ENCODE assay signal across 8 cellular contexts in genomic region chr7:139016931-139017511, GRCh38. TPM values are rescaled to one million over a fixed set of nuclear protein-coding genes. Genes with fewer than 3 reads are reported as not detected.
A peak's percentile ranks its signal among the peaks of the same experiment; 100 is the strongest.
DNase-seq lines count a peak whose midpoint lies in the region; ATAC-seq lines count a peak whose summit lies in the region.

No MANE protein-coding gene starts in this region.

- peaks cover 6% of the 10 kb centered on the region for H3K27me3 ChIP-seq in CD4-positive, CD25-positive, alpha-beta regulatory T cell (ENCODE audit: control insufficient read depth, insufficient read depth, low read length)

- no peaks in the 10 kb centered on the region for H3K9me3 Mint-ChIP-seq in CD4-positive, CD25-positive, alpha-beta regulatory T cell
- H3K9me3 Mint-ChIP-seq in activated CD4-positive, alpha-beta T cell treated with anti-CD3 and anti-CD28 coated beads, Interleukin-2, amount 10 ng/mL, durations not matched to agents 7 days and 5 days = no peaks in the 10 kb centered on the region

- H3K27ac ChIP-seq in CD4-positive, CD25-positive, alpha-beta regulatory T cell (ENCODE audit: insufficient read depth, low read length, poor library complexity, severe bottlenecking) = no peak overlapping the region

- POLR2A ChIA-PET in activated CD4-positive, alpha-beta T cell treated with anti-CD3 and anti-CD28 coated beads, Interleukin-2, amount 10 ng/mL, durations not matched to agents 7 days and 5 days (lab: Charles Lee) = no interaction called here

- no peak overlapping the region for H3K4me3 ChIP-seq in CD4-positive, CD25-positive, alpha-beta regulatory T cell (ENCODE audit: low read depth, low read length)

- no peaks in the 10 kb centered on the region for H3K27me3 Mint-ChIP-seq in CD4-positive, CD25-positive, alpha-beta regulatory T cell
- peaks cover 18% of the 10 kb centered on the region for H3K27me3 Mint-ChIP-seq in activated CD4-positive, alpha-beta T cell treated with anti-CD3 and anti-CD28 coated beads, Interleukin-2, amount 10 ng/mL, durations not matched to agents 7 days and 5 days

- peak; percentile 61 to 70 for ATAC-seq in CD4-positive, CD25-positive, alpha-beta regulatory T cell (ENCODE audit: low read depth in 2 of 2)
- ATAC-seq in HG03442 (IDR thresholded peaks at IDR 0.05; ENCODE audit: unreplicated experiment) = peak; percentile 93

- H3K9me3 ChIP-seq in CD4-positive, CD25-positive, alpha-beta regulatory T cell (ENCODE audit: control insufficient read depth in 2 of 2, low read length in 2 of 2) = no peaks in the 10 kb centered on the region

- H3K4me1 ChIP-seq in CD4-positive, CD25-positive, alpha-beta regulatory T cell (ENCODE audit: control insufficient read depth, insufficient read depth, low read length, poor library complexity, severe bottlenecking) = no peaks in the 10 kb centered on the region

- H3K4me1 Mint-ChIP-seq in CD4-positive, CD25-positive, alpha-beta regulatory T cell = peaks cover 0 to 8% (median 5%) of the 10 kb centered on the region in 4 donors
- H3K4me1 Mint-ChIP-seq in activated CD4-positive, alpha-beta T cell treated with anti-CD3 and anti-CD28 coated beads, Interleukin-2, amount 10 ng/mL, durations not matched to agents 7 days and 5 days = peaks cover 10% of the 10 kb centered on the region

- CTCF ChIA-PET in activated CD4-positive, alpha-beta T cell treated with anti-CD3 and anti-CD28 coated beads, Interleukin-2, amount 10 ng/mL, durations not matched to agents 7 days and 5 days (lab: Charles Lee) = interaction anchor here (0.5 to 2.6 kb wide), 20 partner anchors 10 to 1462 kb away, joined by 3 to 10 read pairs (median 4); partner anchors contain the start of gene UBN2

- no peak overlapping the region for H3K4me3 Mint-ChIP-seq in CD4-positive, CD25-positive, alpha-beta regulatory T cell
- H3K4me3 Mint-ChIP-seq in activated CD4-positive, alpha-beta T cell treated with anti-CD3 and anti-CD28 coated beads, Interleukin-2, amount 10 ng/mL, durations not matched to agents 7 days and 5 days = no peak overlapping the region

- no peaks in the 10 kb centered on the region for H3K36me3 Mint-ChIP-seq in CD4-positive, CD25-positive, alpha-beta regulatory T cell
- peaks cover 4% of the 10 kb centered on the region for H3K36me3 Mint-ChIP-seq in activated CD4-positive, alpha-beta T cell treated with anti-CD3 and anti-CD28 coated beads, Interleukin-2, amount 10 ng/mL, durations not matched to agents 7 days and 5 days (ENCODE audit: low read depth)

- peak; percentile 34 to 82 (median 67) for DNase-seq in CD4-positive, CD25-positive, alpha-beta regulatory T cell
- DNase-seq in GM19240 (ENCODE audit: insufficient read length, low spot score) (peak; percentile 56), NCI-H460 (ENCODE audit: extremely low read depth, low read depth) (peak; percentile 68), dermis blood vessel endothelial cell (peak; percentile 84), medulla oblongata (ENCODE audit: extremely low spot score) (peak; percentile 83)
- peak; percentile 79 for DNase-seq in activated CD4-positive, alpha-beta T cell treated with anti-CD3 and anti-CD28 coated beads, Interleukin-2, amount 10 ng/mL, durations not matched to agents 7 days and 5 days
- peak; percentile 27 to 29 for DNase-seq in stimulated activated CD8-positive, alpha-beta memory T cell treated with anti-CD3 and anti-CD28 coated beads, Interleukin-4, amount 100 ng/mL, for 1 hour (ENCODE audit: low read depth in 2 of 2, low spot score in 1 of 2)

- no peaks in the 10 kb centered on the region for H3K36me3 ChIP-seq in CD4-positive, CD25-positive, alpha-beta regulatory T cell (ENCODE audit: control insufficient read depth, insufficient read depth, low read length)

- peak overlapping the region in 1 of 3 donors; percentile 17 for H3K27ac Mint-ChIP-seq in CD4-positive, CD25-positive, alpha-beta regulatory T cell
- H3K27ac Mint-ChIP-seq in activated CD4-positive, alpha-beta T cell treated with anti-CD3 and anti-CD28 coated beads, Interleukin-2, amount 10 ng/mL, durations not matched to agents 7 days and 5 days = no peak overlapping the region

RNA-seq across cellular contexts. Expression of gene ZC3HAV1L, which starts 18.8 kb away (rescaled TPM):
- 1.4 TPM for total RNA-seq in CD4-positive, CD25-positive, alpha-beta regulatory T cell
- under 1 TPM in 3 of 4 donors, not detected in 1; 0.25 to 0.86 (median 0.64) TPM for polyA plus RNA-seq in CD4-positive, CD25-positive, alpha-beta regulatory T cell
- 11.4 and 12.4 TPM in 2 replicates for total RNA-seq in NCI-H460 (2014; rRNA removed; shearing (Covaris generic))
- 12.0 and 18.9 TPM in 2 replicates for polyA plus RNA-seq in NCI-H460 (2014; cell fraction: nucleus; rRNA removed)
- total RNA-seq in activated CD4-positive, alpha-beta T cell treated with anti-CD3 and anti-CD28 coated beads, Interleukin-2, amount 10 ng/mL, durations not matched to agents 7 days and 5 days = 10 to 100 TPM; 14.9 to 16.5 TPM
- 16.4 and 20.8 TPM in 2 replicates for total RNA-seq in dermis blood vessel endothelial cell

RNA-seq across cellular contexts. Expression of gene KIAA1549, which starts 35.8 kb away (rescaled TPM):
- total RNA-seq in CD4-positive, CD25-positive, alpha-beta regulatory T cell = 0.10 TPM
- polyA plus RNA-seq in CD4-positive, CD25-positive, alpha-beta regulatory T cell = not detected
- 6.3 and 7.5 TPM in 2 replicates for total RNA-seq in NCI-H460 (2014; rRNA removed; shearing (Covaris generic))
- polyA plus RNA-seq in NCI-H460 (2014; cell fraction: nucleus; rRNA removed) = 3.7 and 4.3 TPM in 2 replicates
- total RNA-seq in activated CD4-positive, alpha-beta T cell treated with anti-CD3 and anti-CD28 coated beads, Interleukin-2, amount 10 ng/mL, durations not matched to agents 7 days and 5 days = under 1 TPM; 0.12 TPM
- 2.6 and 3.3 TPM in 2 replicates for total RNA-seq in dermis blood vessel endothelial cell

Comparison
In these comparisons a context has a peak if more than half of its experiments do, and no peak if none do; other contexts are left out.
1. DNase-seq: peak in every context shown above with its lines; median percentile 84 in dermis blood vessel endothelial cell; 83 in medulla oblongata; 79 in activated CD4-positive, alpha-beta T cell treated with anti-CD3 and anti-CD28 coated beads, Interleukin-2, amount 10 ng/mL, durations not matched to agents 7 days and 5 days; 68 in NCI-H460; 67 in CD4-positive, CD25-positive, alpha-beta regulatory T cell; 56 in GM19240; 28 in stimulated activated CD8-positive, alpha-beta memory T cell treated with anti-CD3 and anti-CD28 coated beads, Interleukin-4, amount 100 ng/mL, for 1 hour.